Comparison of ENCODE assay signal across 8 cellular contexts in genomic region chr21:17512245-17513213, GRCh38. TPM values are rescaled to one million over a fixed set of nuclear protein-coding genes. Genes with fewer than 3 reads are reported as not detected.
DNase-seq lines count a peak whose midpoint lies in the region; ATAC-seq and TF ChIP-seq lines count a peak whose summit lies in the region.

CXADR (plus strand) TSS chr21:17513043; CDS start chr21:17513130, 87 bp downstream.

- CTCF ChIA-PET in WTC11 (lab: Charles Lee), result interaction anchor here (1.0 to 2.6 kb wide), 11 partner anchors 8 to 126 kb away, joined by 3 to 14 read pairs (median 4); no protein-coding TSS in a partner anchor

- H3K4me1 Mint-ChIP-seq in WTC11, result peaks cover 47% of the 10 kb centered on the region

- TF ChIP-seq CTCF in GM12874 (IDR thresholded peaks at IDR 0.05; ENCODE audit: insufficient read depth, low read depth, low read length), result peak; percentile 57
- peak; percentile 79 for TF ChIP-seq CTCF in WTC11 (IDR thresholded peaks at IDR 0.05)
- TF ChIP-seq CTCF in kidney epithelial cell (IDR thresholded peaks at IDR 0.05; ENCODE audit: insufficient read depth, low read length, poor library complexity, severe bottlenecking), result peak; percentile 84

- H3K27ac ChIP-seq in caudate nucleus (ENCODE audit: low read depth, low read length), result peak within 1 kb of the TSS; percentile 91

- H3K27me3 Mint-ChIP-seq in WTC11 (ENCODE audit: low read depth), result no peaks in the 10 kb centered on the region

- H3K36me3 Mint-ChIP-seq in WTC11, result peaks cover 13% of the 10 kb centered on the region

- ATAC-seq in HG02840 (IDR thresholded peaks at IDR 0.05; ENCODE audit: low FRiP score, unreplicated experiment) (peak; percentile 79), WTC11 (peak; percentile 83), GM18873 (IDR thresholded peaks at IDR 0.05; ENCODE audit: low FRiP score, unreplicated experiment) (no peak)

- H3K27me3 ChIP-seq in kidney epithelial cell (ENCODE audit: control insufficient read depth, insufficient read depth, low read length), result no peaks in the 10 kb centered on the region

- H3K4me3 Mint-ChIP-seq in WTC11, result peak within 1 kb of the TSS; percentile 85

- POLR2A ChIA-PET in WTC11 (lab: Charles Lee), result interaction anchor here (0.9 kb wide), 1 partner anchor 42 kb away, joined by 3 read pairs; no protein-coding TSS in a partner anchor

- H3K4me3 ChIP-seq in kidney epithelial cell (ENCODE audit: low read depth, low read length), result peak within 1 kb of the TSS; percentile 76

- no peaks in the 10 kb centered on the region for H3K36me3 ChIP-seq in kidney epithelial cell (ENCODE audit: control insufficient read depth, insufficient read depth, low read length)

- no peaks in the 10 kb centered on the region for H3K9me3 Mint-ChIP-seq in WTC11

- peak; percentile 67 to 93 for DNase-seq in NCI-H187 (lab: John Stamatoyannopoulos, UW)
- peak; percentile 90 for DNase-seq in WTC11 (ENCODE audit: low spot score)
- peak in 58 of 61 donors; percentile 8 to 95 (median 73) for DNase-seq in caudate nucleus (lab: John Stamatoyannopoulos, UW)
- no peak for DNase-seq in kidney epithelial cell (ENCODE audit: low read depth)
- DNase-seq in stimulated activated CD4-positive, alpha-beta T cell treated with anti-CD3 and anti-CD28 coated beads, Interleukin-1b, Interleukin-23, amount 100 ng/mL, for 24 hours (ENCODE audit: low read depth in 4 of 4, low spot score in 1 of 4), result peak; percentile 35 to 73 (median 62)

- H3K27ac Mint-ChIP-seq in WTC11, result peak within 1 kb of the TSS; percentile 96

TF ChIP-seq in WTC11, 78 proteins besides CTCF, POLR2A, EP300 and RAD21 (continues in another document):
- no peak for TF ChIP-seq ZNF416 (CRISPR knock-in tag; IDR thresholded peaks at IDR 0.05)
- no peak for TF ChIP-seq ZNF396 (CRISPR knock-in tag; IDR thresholded peaks at IDR 0.05; ENCODE audit: borderline replicate concordance)
- TF ChIP-seq STAT6 (CRISPR knock-in tag; conservative IDR thresholded peaks at IDR 0.05; ENCODE audit: low read depth), result no peak
- peak; percentile 46; the same call in 1 of the 2 replicates for TF ChIP-seq ARID4B (CRISPR knock-in tag; IDR thresholded peaks at IDR 0.05; ENCODE audit: borderline replicate concordance)
- TF ChIP-seq ERG (CRISPR knock-in tag; IDR thresholded peaks at IDR 0.05), result no peak
- TF ChIP-seq ESRRA (CRISPR knock-in tag; IDR thresholded peaks at IDR 0.05; ENCODE audit: borderline replicate concordance), result 0 out of 2 replicates have a peak, but pooled peaks have one; percentile 31
- TF ChIP-seq CBFB (CRISPR knock-in tag; IDR thresholded peaks at IDR 0.05; ENCODE audit: low read depth), result 0 out of 2 replicates have a peak, but pooled peaks have one; percentile 22
- TF ChIP-seq JUN (CRISPR knock-in tag; IDR thresholded peaks at IDR 0.05), result peak; percentile 71; the same call in 1 of the 2 replicates
- peak; percentile 94 for TF ChIP-seq CREM (CRISPR knock-in tag; IDR thresholded peaks at IDR 0.05)
- TF ChIP-seq MAX (CRISPR knock-in tag; IDR thresholded peaks at IDR 0.05), result peak; percentile 14; the same call in 1 of the 2 replicates
- no peak for TF ChIP-seq NFATC4 (CRISPR knock-in tag; IDR thresholded peaks at IDR 0.05)
- TF ChIP-seq ZNF423 (CRISPR knock-in tag; IDR thresholded peaks at IDR 0.05), result 0 out of 2 replicates have a peak, but pooled peaks have one; percentile 2
- peak; percentile 72; the same call in 1 of the 2 replicates for TF ChIP-seq HMGXB4 (CRISPR knock-in tag; IDR thresholded peaks at IDR 0.05)
- peak; percentile 65 for TF ChIP-seq SP1 (CRISPR knock-in tag; conservative IDR thresholded peaks at IDR 0.05)
- TF ChIP-seq ZNF219 (CRISPR knock-in tag; IDR thresholded peaks at IDR 0.05; ENCODE audit: borderline replicate concordance), result peak; percentile 74; the same call in 1 of the 2 replicates
- peak; percentile 59; the same call in 1 of the 2 replicates for TF ChIP-seq TP53 (CRISPR knock-in tag; IDR thresholded peaks at IDR 0.05)
- peak; percentile 36; the same call in 1 of the 2 replicates for TF ChIP-seq USF2 (CRISPR knock-in tag; IDR thresholded peaks at IDR 0.05)

RNA-seq across cellular contexts. Expression of gene CXADR, which starts in this region (rescaled TPM):
- total RNA-seq in WTC11 (2021), result 119 to 125 TPM (median 119 TPM) in 3 replicates
- total RNA-seq in kidney epithelial cell, result 40.4 and 40.5 TPM in 2 replicates
